In genomic region chr14:105087963-105088811, GRCh38 we compare ENCODE assay signal across 1 cellular context.
TF ChIP-seq lines count a peak whose summit lies in the region.

No MANE protein-coding gene starts in this region.

TF ChIP-seq in HEK293, 187 proteins besides CTCF, POLR2A, EP300 and RAD21 (continued from another document):
- TF ChIP-seq TSHZ1 (tag by site-specific recombination; IDR thresholded peaks at IDR 0.05; ENCODE audit: borderline replicate concordance): peak; percentile 28; the same call in 1 of the 2 replicates
- TF ChIP-seq KLF7 (tag by site-specific recombination; IDR thresholded peaks at IDR 0.05; ENCODE audit: borderline replicate concordance): no peak; the same call in 1 of the 2 replicates
- TF ChIP-seq ZFP69B (tag by site-specific recombination; IDR thresholded peaks at IDR 0.05): no peak
- no peak for TF ChIP-seq ZNF350 (tag by site-specific recombination; IDR thresholded peaks at IDR 0.05)
- no peak for TF ChIP-seq ATF2 (tag by site-specific recombination; IDR thresholded peaks at IDR 0.05; ENCODE audit: low read depth)
- no peak for TF ChIP-seq OSR2 (tag by site-specific recombination; IDR thresholded peaks at IDR 0.05)
- TF ChIP-seq ZNF624 (tag by site-specific recombination; IDR thresholded peaks at IDR 0.05): no peak
- no peak for TF ChIP-seq ZNF530 (tag by site-specific recombination; IDR thresholded peaks at IDR 0.05; ENCODE audit: low read depth)
- TF ChIP-seq ZNF561 (tag by site-specific recombination; IDR thresholded peaks at IDR 0.05; ENCODE audit: borderline replicate concordance): 0 out of 2 replicates have a peak, but pooled peaks have one; percentile 32
- no peak for TF ChIP-seq ZNF529 (tag by site-specific recombination; IDR thresholded peaks at IDR 0.05; ENCODE audit: insufficient replicate concordance)
- no peak for TF ChIP-seq ZNF548 (tag by site-specific recombination; IDR thresholded peaks at IDR 0.05)
- TF ChIP-seq ZNF639 (tag by site-specific recombination; IDR thresholded peaks at IDR 0.05): no peak
- TF ChIP-seq ZNF221 (tag by site-specific recombination; IDR thresholded peaks at IDR 0.05; ENCODE audit: borderline replicate concordance): no peak
- TF ChIP-seq REST (tag by site-specific recombination; IDR thresholded peaks at IDR 0.05): peak; percentile 62
- TF ChIP-seq ZNF10 (tag by site-specific recombination; IDR thresholded peaks at IDR 0.05): no peak
- no peak for TF ChIP-seq ZNF777 (tag by site-specific recombination; IDR thresholded peaks at IDR 0.05; ENCODE audit: borderline replicate concordance)
- peak; percentile 52 for TF ChIP-seq ZNF335 (tag by site-specific recombination; conservative IDR thresholded peaks at IDR 0.05)
- TF ChIP-seq GFI1B (tag by site-specific recombination; IDR thresholded peaks at IDR 0.05): no peak
- no peak for TF ChIP-seq ZNF843 (tag by site-specific recombination; IDR thresholded peaks at IDR 0.05)
- TF ChIP-seq KLF8 (tag by site-specific recombination; IDR thresholded peaks at IDR 0.05): peak; percentile 44; the same call in 1 of the 2 replicates
- TF ChIP-seq ZSCAN16 (tag by site-specific recombination; IDR thresholded peaks at IDR 0.05): no peak
- no peak for TF ChIP-seq ZNF791 (tag by site-specific recombination; IDR thresholded peaks at IDR 0.05)
- TF ChIP-seq ZNF701 (tag by site-specific recombination; IDR thresholded peaks at IDR 0.05): no peak
- no peak for TF ChIP-seq ZNF610 (tag by site-specific recombination; IDR thresholded peaks at IDR 0.05; ENCODE audit: borderline replicate concordance)
